9 cellular contexts compared by ENCODE assay signal in genomic region chr22:40819741-40820140, GRCh38. TPM values are rescaled to one million over a fixed set of nuclear protein-coding genes. Genes with fewer than 3 reads are reported as not detected.
DNase-seq lines count a peak whose midpoint lies in the region; ATAC-seq and TF ChIP-seq lines count a peak whose summit lies in the region.
"Had no signal": no experiment of that assay in that cellular context is flagged by ENCODE, and none has a peak within 500 bp of the region (broad histone marks: within the 10 kb centered on the region; RNA-seq: fewer than 3 reads in every experiment).

No MANE protein-coding gene starts in this region.

- H3K9me3 ChIP-seq in DOHH2 (ENCODE audit: control insufficient read depth, insufficient read depth, low read length) (no peaks in the 10 kb centered on the region), MG63 (no peaks in the 10 kb centered on the region), adipocyte (ENCODE audit: control insufficient read depth, low read length) (no peaks in the 10 kb centered on the region), iPS-20b (ENCODE audit: insufficient read depth, low read depth, low read length) (no peaks in the 10 kb centered on the region), subcutaneous abdominal adipose tissue (ENCODE audit: control insufficient read depth in 5 of 5, low read length in 5 of 5) (no peaks in the 10 kb centered on the region)

- peaks cover 30% of the 10 kb centered on the region for H3F3A ChIP-seq in DOHH2 (ENCODE audit: control insufficient read depth, insufficient read depth)

- H3K27ac ChIP-seq in DOHH2 (ENCODE audit: low read depth, low read length) = no peak overlapping the region
- peak overlapping the region; percentile 72 for H3K27ac ChIP-seq in iPS-20b (ENCODE audit: low read length)
- peak overlapping the region; percentile 82 for H3K27ac ChIP-seq in subcutaneous abdominal adipose tissue (ENCODE audit: low read depth, low read length)

- H3K4me1 ChIP-seq in DOHH2 (ENCODE audit: control insufficient read depth, low read length) (peaks cover 33% of the 10 kb centered on the region), adipocyte (ENCODE audit: control insufficient read depth, insufficient read depth, low read length) (peaks cover 22% of the 10 kb centered on the region), iPS-20b (ENCODE audit: insufficient read depth, low read length) (peaks cover 6% of the 10 kb centered on the region; the same call in 1 of the 2 replicates), subcutaneous abdominal adipose tissue (ENCODE audit: control insufficient read depth in 5 of 5, insufficient read depth in 5 of 5, low read length in 5 of 5) (peaks cover 6 to 33% (median 30%) of the 10 kb centered on the region in 5 donors)

- peaks cover 46% of the 10 kb centered on the region for H3K36me3 ChIP-seq in DOHH2 (ENCODE audit: control insufficient read depth, low read length)
- H3K36me3 ChIP-seq in MG63 = peaks cover 36% of the 10 kb centered on the region
- peaks cover 32% of the 10 kb centered on the region for H3K36me3 ChIP-seq in adipocyte (ENCODE audit: control insufficient read depth, insufficient read depth, low read length, severe bottlenecking)
- peaks cover 28% of the 10 kb centered on the region for H3K36me3 ChIP-seq in iPS-20b (ENCODE audit: insufficient read depth, low read depth, low read length)
- peaks cover 5 to 22% (median 16%) of the 10 kb centered on the region in 5 donors for H3K36me3 ChIP-seq in subcutaneous abdominal adipose tissue (ENCODE audit: control insufficient read depth in 5 of 5, insufficient read depth in 5 of 5, low read length in 5 of 5)

- H3K27me3 ChIP-seq in DOHH2 (ENCODE audit: control insufficient read depth, low read length) (no peaks in the 10 kb centered on the region), MG63 (no peaks in the 10 kb centered on the region), adipocyte (replicated peaks; ENCODE audit: control insufficient read depth, insufficient read depth, low read length) (no peaks in the 10 kb centered on the region), iPS-20b (ENCODE audit: insufficient read depth, low read length) (no peaks in the 10 kb centered on the region), subcutaneous abdominal adipose tissue (ENCODE audit: control insufficient read depth in 5 of 5, insufficient read depth in 4 of 5, low read length in 5 of 5) (no peaks in the 10 kb centered on the region)

- no peak for TF ChIP-seq CTCF in DOHH2 (IDR thresholded peaks at IDR 0.05; ENCODE audit: low read depth, low read length, poor library complexity, severe bottlenecking)

- H3K4me3 ChIP-seq in DOHH2 (ENCODE audit: low read length) = peak overlapping the region; percentile 98
- H3K4me3 ChIP-seq in MG63 = peak overlapping the region; percentile 93
- peak overlapping the region; percentile 99 for H3K4me3 ChIP-seq in adipocyte (ENCODE audit: low read length)
- peak overlapping the region; percentile 72 for H3K4me3 ChIP-seq in iPS-20b (ENCODE audit: low read length)
- H3K4me3 ChIP-seq in subcutaneous abdominal adipose tissue (ENCODE audit: low read depth in 1 of 5, low read length in 5 of 5) = peak overlapping the region; percentile 79 to 99 (median 99)

- no peak for ATAC-seq in HG03432 (IDR thresholded peaks at IDR 0.05; ENCODE audit: unreplicated experiment)

- in situ Hi-C loops in G401 (cut with HindIII; ENCODE audit: low sequenced_read_pairs) = no loop called here

- H3K9ac ChIP-seq in adipocyte (ENCODE audit: low read length) (peak overlapping the region; percentile 71), iPS-20b (ENCODE audit: low read depth, low read length) (peak overlapping the region; percentile 78; the same call in 1 of the 2 replicates), subcutaneous abdominal adipose tissue (ENCODE audit: low read length in 5 of 5) (peak overlapping the region in 4 of 5 donors; percentile 69 to 95 (median 77))

- no peaks in the 10 kb centered on the region for H4K20me1 ChIP-seq in DOHH2 (ENCODE audit: control insufficient read depth, insufficient read depth, low read depth, low read length)

- no peaks in the 10 kb centered on the region for H3K9me2 ChIP-seq in DOHH2 (replicated peaks; ENCODE audit: control insufficient read depth, low read length)

- H3K4me2 ChIP-seq in DOHH2 (ENCODE audit: low read length) = peak overlapping the region; percentile 98

- DNase-seq in MG63 (no peak), adipocyte (ENCODE audit: low read depth) (peak; percentile 70), G401 (ENCODE audit: low spot score) (no peak), NCI-H510A (lab: John Stamatoyannopoulos, UW) (no peak)

- peaks cover 42% of the 10 kb centered on the region for H3K79me2 ChIP-seq in DOHH2 (ENCODE audit: control insufficient read depth, low read length)

RNA-seq across cellular contexts. Expression of gene SLC25A17, which starts 0.6 kb away (rescaled TPM):
- total RNA-seq in MG63 (2014; rRNA removed; shearing (Covaris generic); ENCODE audit: low replicate concordance) = 46.8 and 50.8 TPM in 2 replicates
- 47.6 and 67.7 TPM in 2 replicates for total RNA-seq in G401 (2014; rRNA removed; shearing (Covaris generic))

RNA-seq across cellular contexts. Expression of gene ST13, which starts 36.7 kb away (rescaled TPM):
- total RNA-seq in MG63 (2014; rRNA removed; shearing (Covaris generic); ENCODE audit: low replicate concordance) = 314 and 355 TPM in 2 replicates
- 213 and 354 TPM in 2 replicates for total RNA-seq in G401 (2014; rRNA removed; shearing (Covaris generic))

RNA-seq across cellular contexts. Expression of gene XPNPEP3, which starts 37.2 kb away (rescaled TPM):
- 3.0 and 5.8 TPM in 2 replicates for total RNA-seq in MG63 (2014; rRNA removed; shearing (Covaris generic); ENCODE audit: low replicate concordance)
- total RNA-seq in G401 (2014; rRNA removed; shearing (Covaris generic)) = 8.7 and 9.2 TPM in 2 replicates

RNA-seq across cellular contexts. Expression of gene DNAJB7, which starts 42.2 kb away (rescaled TPM):
- not detected in 2 replicates for total RNA-seq in MG63 (2014; rRNA removed; shearing (Covaris generic); ENCODE audit: low replicate concordance)
- not detected in 2 replicates for total RNA-seq in G401 (2014; rRNA removed; shearing (Covaris generic))
- total RNA-seq: activated CD8-positive, alpha-beta memory T cell treated with anti-CD3 and anti-CD28 coated beads for 36 hours had no signal
